ENCODE assay signal across 1 cellular context in genomic region chr4:124711469-124712416, GRCh38.
TF ChIP-seq lines count a peak whose summit lies in the region.

No MANE protein-coding gene starts in this region.

TF ChIP-seq in K562, 482 proteins besides CTCF, POLR2A, EP300 and RAD21 (continued from another document):
- no peak for TF ChIP-seq CBX2 (IDR thresholded peaks at IDR 0.05; ENCODE audit: insufficient read depth, low read length, poor library complexity, severe bottlenecking)
- no peak for TF ChIP-seq ZNF197 (CRISPR knock-in tag; IDR thresholded peaks at IDR 0.05; ENCODE audit: low read depth)
- TF ChIP-seq EZH2 (IDR thresholded peaks at IDR 0.05; ENCODE audit: borderline replicate concordance, low read depth, low read length), result no peak
- TF ChIP-seq HNRNPUL1 (IDR thresholded peaks at IDR 0.05; ENCODE audit: low read length), result no peak
- no peak for TF ChIP-seq FOXJ3 (CRISPR knock-in tag; IDR thresholded peaks at IDR 0.05)
- TF ChIP-seq FOXP4 (CRISPR knock-in tag; IDR thresholded peaks at IDR 0.05; ENCODE audit: borderline replicate concordance), result no peak
- TF ChIP-seq TSC22D4 (tag; IDR thresholded peaks at IDR 0.05), result no peak
- no peak for TF ChIP-seq SREBF1 (IDR thresholded peaks at IDR 0.05; ENCODE audit: borderline replicate concordance, low read depth, low read length)
- no peak for TF ChIP-seq ZNF511 (CRISPR knock-in tag; IDR thresholded peaks at IDR 0.05)
- 0 out of 2 replicates have a peak, but pooled peaks have one; percentile 62 for TF ChIP-seq MTA3 (IDR thresholded peaks at IDR 0.05; ENCODE audit: borderline replicate concordance)
- TF ChIP-seq HOMEZ (CRISPR knock-in tag; IDR thresholded peaks at IDR 0.05), result no peak
- no peak for TF ChIP-seq NCOA4 (IDR thresholded peaks at IDR 0.05; ENCODE audit: partially characterized antibody)
- no peak for TF ChIP-seq RBFOX2 (IDR thresholded peaks at IDR 0.05; ENCODE audit: low read depth, low read length)
